In the genomic region with DNA sequence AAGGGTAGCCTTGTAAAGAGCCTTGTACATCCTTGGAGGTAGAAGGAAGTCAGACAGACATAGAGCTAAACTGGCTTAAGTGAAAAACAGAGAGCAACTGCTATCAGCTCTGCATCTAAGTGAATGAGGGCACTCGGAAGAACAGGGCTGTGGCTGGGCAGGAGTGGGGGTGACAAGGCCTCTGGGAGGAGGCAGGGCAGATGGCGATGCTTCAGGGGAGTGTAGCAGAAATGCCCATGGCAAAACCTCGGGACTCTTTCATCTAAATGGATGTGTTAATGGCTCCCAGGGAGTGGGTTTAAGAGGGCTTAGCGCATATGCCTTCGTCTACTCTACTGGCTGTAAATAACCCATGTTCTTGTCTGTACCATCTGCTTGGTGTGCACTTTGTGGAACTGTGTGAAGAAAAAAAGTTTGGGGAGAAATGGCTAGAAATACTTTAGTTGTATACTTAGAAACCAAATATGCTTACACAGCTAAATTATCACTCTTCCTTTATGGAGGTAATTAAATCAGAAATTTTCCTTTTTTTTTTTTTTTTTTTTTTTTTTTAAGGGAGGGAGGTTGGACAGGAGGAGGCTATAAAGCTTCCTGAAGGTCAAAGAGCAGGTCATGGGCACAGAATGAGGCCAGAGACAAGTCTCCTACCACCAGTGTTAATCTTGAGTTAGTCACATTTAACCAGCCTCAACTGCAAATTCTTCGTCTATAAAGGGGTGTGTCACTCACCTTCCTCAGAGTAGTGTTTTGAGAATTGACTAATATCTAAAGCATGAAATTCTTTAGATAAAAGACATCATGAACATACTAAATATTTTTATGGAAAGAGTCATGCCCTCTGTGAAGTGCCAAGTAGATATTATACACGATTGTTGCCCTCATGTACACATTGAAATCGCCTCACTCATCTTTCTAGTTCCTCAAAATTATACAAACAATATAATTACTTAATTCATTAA, we compare ENCODE assay signal across 12 cellular contexts.
DNase-seq lines count a peak whose midpoint lies in the region; ATAC-seq lines count a peak whose summit lies in the region.
"Had no signal": no experiment of that assay in that cellular context is flagged by ENCODE, and none has a peak within 500 bp of the region (broad histone marks: within the 10 kb centered on the region; RNA-seq: fewer than 3 reads in every experiment).

No MANE protein-coding gene starts in this region.

- H3K27ac ChIP-seq in CD4-positive, CD25-positive, alpha-beta regulatory T cell (ENCODE audit: insufficient read depth, low read length, poor library complexity, severe bottlenecking), result peak overlapping the region; percentile 58
- H3K27ac ChIP-seq: SJCRH30 had no signal

- CTCF ChIA-PET in activated CD4-positive, alpha-beta memory T cell treated with anti-CD3 and anti-CD28 coated beads, Interleukin-2, amount 10 ng/mL, durations not matched to agents 7 days and 5 days (lab: Charles Lee), result interaction anchor here (0.9 to 1.4 kb wide), 3 partner anchors 14 to 49 kb away, joined by 3 to 5 read pairs (median 4); no protein-coding TSS in a partner anchor

- H3K36me3 Mint-ChIP-seq in CD4-positive, CD25-positive, alpha-beta regulatory T cell, result peaks cover 20% of the 10 kb centered on the region
- peaks cover 31% of the 10 kb centered on the region for H3K36me3 Mint-ChIP-seq in activated CD4-positive, alpha-beta memory T cell treated with anti-CD3 and anti-CD28 coated beads, Interleukin-2, amount 10 ng/mL, durations not matched to agents 7 days and 5 days (ENCODE audit: low read depth)

- H3K4me3 ChIP-seq in CD4-positive, CD25-positive, alpha-beta regulatory T cell (ENCODE audit: low read depth, low read length), result peak overlapping the region; percentile 23
- H3K4me3 ChIP-seq: SJCRH30 had no signal

- H3K4me3 Mint-ChIP-seq in CD4-positive, CD25-positive, alpha-beta regulatory T cell, result peak overlapping the region; percentile 38 to 71 (median 56)
- H3K4me3 Mint-ChIP-seq in activated CD4-positive, alpha-beta memory T cell treated with anti-CD3 and anti-CD28 coated beads, Interleukin-2, amount 10 ng/mL, durations not matched to agents 7 days and 5 days, result no peak overlapping the region

- H3K27me3 ChIP-seq in CD4-positive, CD25-positive, alpha-beta regulatory T cell (ENCODE audit: control insufficient read depth, insufficient read depth, low read length), result no peaks in the 10 kb centered on the region
- H3K27me3 ChIP-seq: SJCRH30 had no signal

- peak in 1 of 3 donors; percentile 49 for DNase-seq in CD4-positive, CD25-positive, alpha-beta regulatory T cell
- peak; percentile 19 for DNase-seq in HPDE6-E6E7 (ENCODE audit: extremely low spot score)
- no peak for DNase-seq in activated CD4-positive, alpha-beta memory T cell treated with anti-CD3 and anti-CD28 coated beads, Interleukin-2, amount 10 ng/mL, durations not matched to agents 7 days and 5 days
- peak; percentile 56 for DNase-seq in iris pigment epithelial cell (ENCODE audit: low read depth)
- no peak for DNase-seq in dedifferentiated amniotic fluid mesenchymal stem cell (ENCODE audit: extremely low spot score)
- no peak for DNase-seq in ecto neural progenitor cell (ENCODE audit: low spot score)
- no peak for DNase-seq in midbrain (lab: John Stamatoyannopoulos, UW)
- DNase-seq: activated CD8-positive, alpha-beta memory T cell treated with anti-CD3 and anti-CD28 coated beads, Interleukin-2, amount 50 U/mL, for 48 hours; NCI-H1436 treated with DMSO at 0.1 percent for 48 hours; retina; SJCRH30 had no signal

- H3K27ac Mint-ChIP-seq in CD4-positive, CD25-positive, alpha-beta regulatory T cell, result peak overlapping the region; percentile 90 to 98 (median 92)
- peak overlapping the region; percentile 72 for H3K27ac Mint-ChIP-seq in activated CD4-positive, alpha-beta memory T cell treated with anti-CD3 and anti-CD28 coated beads, Interleukin-2, amount 10 ng/mL, durations not matched to agents 7 days and 5 days

- H3K9me3 Mint-ChIP-seq in CD4-positive, CD25-positive, alpha-beta regulatory T cell, result peaks cover 0 to 2% (median 0%) of the 10 kb centered on the region in 7 donors
- H3K9me3 Mint-ChIP-seq in activated CD4-positive, alpha-beta memory T cell treated with anti-CD3 and anti-CD28 coated beads, Interleukin-2, amount 10 ng/mL, durations not matched to agents 7 days and 5 days, result no peaks in the 10 kb centered on the region

- peaks cover 58 to 87% (median 64%) of the 10 kb centered on the region in 4 donors for H3K4me1 Mint-ChIP-seq in CD4-positive, CD25-positive, alpha-beta regulatory T cell
- peaks cover 68% of the 10 kb centered on the region for H3K4me1 Mint-ChIP-seq in activated CD4-positive, alpha-beta memory T cell treated with anti-CD3 and anti-CD28 coated beads, Interleukin-2, amount 10 ng/mL, durations not matched to agents 7 days and 5 days

- H3K4me1 ChIP-seq in CD4-positive, CD25-positive, alpha-beta regulatory T cell (ENCODE audit: control insufficient read depth, insufficient read depth, low read length, poor library complexity, severe bottlenecking), result peaks cover 70% of the 10 kb centered on the region

- no peaks in the 10 kb centered on the region for H3K9me3 ChIP-seq in CD4-positive, CD25-positive, alpha-beta regulatory T cell (ENCODE audit: control insufficient read depth in 2 of 2, low read length in 2 of 2)
- H3K9me3 ChIP-seq: SJCRH30 had no signal

- peak in 1 of 2 donors; percentile 44 for ATAC-seq in CD4-positive, CD25-positive, alpha-beta regulatory T cell (ENCODE audit: low read depth in 2 of 2)
- no peak for ATAC-seq in GM21717 (IDR thresholded peaks at IDR 0.05; ENCODE audit: unreplicated experiment)

- POLR2A ChIA-PET in activated CD4-positive, alpha-beta memory T cell treated with anti-CD3 and anti-CD28 coated beads, Interleukin-2, amount 10 ng/mL, durations not matched to agents 7 days and 5 days (lab: Charles Lee), result interaction anchor here (0.7 to 4.2 kb wide), 6 partner anchors 8 to 59 kb away, joined by 3 to 16 read pairs (median 4); no protein-coding TSS in a partner anchor

- H3K36me3 ChIP-seq in CD4-positive, CD25-positive, alpha-beta regulatory T cell (ENCODE audit: control insufficient read depth, insufficient read depth, low read length), result peaks cover 15% of the 10 kb centered on the region

- H3K27me3 Mint-ChIP-seq in CD4-positive, CD25-positive, alpha-beta regulatory T cell, result no peaks in the 10 kb centered on the region
- no peaks in the 10 kb centered on the region for H3K27me3 Mint-ChIP-seq in activated CD4-positive, alpha-beta memory T cell treated with anti-CD3 and anti-CD28 coated beads, Interleukin-2, amount 10 ng/mL, durations not matched to agents 7 days and 5 days

Comparison
In these comparisons a context has a peak if more than half of its experiments do, and no peak if none do; other contexts are left out.
1. DNase-seq: peak in HPDE6-E6E7 (single experiment) and iris pigment epithelial cell (single experiment); none in activated CD4-positive, alpha-beta memory T cell treated with anti-CD3 and anti-CD28 coated beads, Interleukin-2, amount 10 ng/mL, durations not matched to agents 7 days and 5 days (single experiment), dedifferentiated amniotic fluid mesenchymal stem cell (single experiment), ecto neural progenitor cell (single experiment) and midbrain (single experiment).